12 cellular contexts compared by ENCODE assay signal in the genomic region with DNA sequence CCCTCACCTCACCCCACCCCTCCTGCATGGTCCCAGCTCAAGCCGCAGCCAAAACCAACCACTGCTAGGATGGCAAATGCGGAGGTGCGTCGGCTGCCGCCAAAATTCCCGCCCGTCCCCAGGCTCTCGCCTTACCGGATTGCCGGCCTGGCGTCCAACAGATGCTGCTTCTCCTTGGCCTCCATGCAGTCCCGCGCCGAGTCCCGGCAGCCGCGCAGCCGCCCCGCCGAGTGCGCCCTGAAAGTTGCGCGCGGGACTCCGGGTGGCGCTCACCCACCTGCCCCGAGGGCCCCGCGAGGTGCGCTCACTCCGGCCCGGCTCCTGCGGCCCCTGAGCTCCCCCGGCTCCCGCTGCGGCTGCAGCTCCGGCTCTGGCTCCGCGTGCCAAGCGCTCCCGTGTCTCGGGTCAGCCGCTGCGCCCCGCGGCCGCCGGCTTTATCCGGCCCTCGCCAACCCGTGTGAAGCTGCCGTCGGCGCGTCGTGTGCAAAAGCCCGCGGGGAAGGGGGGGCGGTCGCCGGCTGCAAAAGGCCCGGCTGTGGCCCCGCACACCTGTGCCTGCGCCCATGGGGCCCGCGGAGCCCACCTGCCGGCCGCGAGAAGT. TPM values are rescaled to one million over a fixed set of nuclear protein-coding genes. Genes with fewer than 3 reads are reported as not detected.
DNase-seq lines count a peak whose midpoint lies in the region; ATAC-seq and TF ChIP-seq lines count a peak whose summit lies in the region.
"Had no signal": no experiment of that assay in that cellular context is flagged by ENCODE, and none has a peak within 500 bp of the region (broad histone marks: within the 10 kb centered on the region; RNA-seq: fewer than 3 reads in every experiment).

A gene with protein sequence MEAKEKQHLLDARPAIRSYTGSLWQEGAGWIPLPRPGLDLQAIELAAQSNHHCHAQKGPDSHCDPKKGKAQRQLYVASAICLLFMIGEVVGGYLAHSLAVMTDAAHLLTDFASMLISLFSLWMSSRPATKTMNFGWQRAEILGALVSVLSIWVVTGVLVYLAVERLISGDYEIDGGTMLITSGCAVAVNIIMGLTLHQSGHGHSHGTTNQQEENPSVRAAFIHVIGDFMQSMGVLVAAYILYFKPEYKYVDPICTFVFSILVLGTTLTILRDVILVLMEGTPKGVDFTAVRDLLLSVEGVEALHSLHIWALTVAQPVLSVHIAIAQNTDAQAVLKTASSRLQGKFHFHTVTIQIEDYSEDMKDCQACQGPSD (minus strand): TSS at position 407 of the 601 bp plus-strand sequence. CDS start 222 bp downstream, at position 185.

- H3K9me3 ChIP-seq in psoas muscle = no peaks in the 10 kb centered on the region
- H3K9me3 ChIP-seq: right lobe of liver had no signal

- H3K4me1 Mint-ChIP-seq in T-cell = peaks cover 4 to 9% (median 6%) of the 10 kb centered on the region in 3 donors

- H3K27ac Mint-ChIP-seq in T-cell = peak within 1 kb of the TSS in 1 of 2 donors; percentile 36
- H3K27ac Mint-ChIP-seq: stimulated activated naive CD8-positive, alpha-beta T cell treated with anti-CD3 and anti-CD28 coated beads, Interleukin-15, Interleukin-2, amounts not matched to agents 100 ng/mL and 50 ng/mL, for 24 hours had no signal

- TF ChIP-seq CTCF in psoas muscle (IDR thresholded peaks at IDR 0.05) = no peak
- TF ChIP-seq CTCF in lower leg skin (IDR thresholded peaks at IDR 0.05) = no peak

- TF ChIP-seq POLR2A in lower leg skin (IDR thresholded peaks at IDR 0.05) = no peak

- CTCF ChIA-PET in T-cell (lab: Charles Lee) = no interaction called here

- peaks cover 36 to 71% of the 10 kb centered on the region in 2 donors for H3K27me3 Mint-ChIP-seq in T-cell

- WGBS in psoas muscle, 3 donors = 0 to 1% (median 0%) methylated on average over 47 to 68 of the region's 69 CpGs
- 1 to 2% methylated on average over 22 to 37 of the region's 69 CpGs for WGBS in lower leg skin, 2 donors

- H3K36me3 ChIP-seq in psoas muscle (ENCODE audit: insufficient read depth in 1 of 2, low read depth in 1 of 2) = peaks cover 0 to 1% of the 10 kb centered on the region in 2 donors
- H3K36me3 ChIP-seq: right lobe of liver had no signal

- H3K36me3 Mint-ChIP-seq in T-cell = no peaks in the 10 kb centered on the region

- DNase-seq in DMS79 treated with DMSO at 0.1 percent for 48 hours (lab: John Stamatoyannopoulos, UW) = peak; percentile 16
- DNase-seq in DMS79 (lab: John Stamatoyannopoulos, UW) = no peak
- DNase-seq in T-cell = no peak
- DNase-seq in left ventricle myocardium superior = no peak
- no peak for DNase-seq in psoas muscle
- DNase-seq in lower leg skin (ENCODE audit: low spot score in 2 of 2) = no peak
- DNase-seq in DMS153 (lab: John Stamatoyannopoulos, UW) = no peak
- DNase-seq: right lobe of liver had no signal

- no peaks in the 10 kb centered on the region for H3K9me3 Mint-ChIP-seq in T-cell
- H3K9me3 Mint-ChIP-seq: stimulated activated naive CD8-positive, alpha-beta T cell treated with anti-CD3 and anti-CD28 coated beads, Interleukin-15, Interleukin-2, amounts not matched to agents 100 ng/mL and 50 ng/mL, for 24 hours had no signal

- intact Hi-C loops in left ventricle myocardium superior (cut with micrococcal nuclease) = no loop called here
- intact Hi-C loops in psoas muscle (cut with DNase I) = no loop called here
- intact Hi-C loops in lower leg skin (cut with DNase I; ENCODE audit: low total_unique reads) = loop anchor here (10.0 kb wide), 1 partner anchor 209 kb away; no protein-coding TSS in a partner anchor

- peaks cover 7% of the 10 kb centered on the region for H3K4me1 ChIP-seq in psoas muscle

- peak within 1 kb of the TSS in 2 of 3 donors; percentile 17 to 61 for H3K4me3 Mint-ChIP-seq in T-cell
- H3K4me3 Mint-ChIP-seq: stimulated activated naive CD8-positive, alpha-beta T cell treated with anti-CD3 and anti-CD28 coated beads, Interleukin-15, Interleukin-2, amounts not matched to agents 100 ng/mL and 50 ng/mL, for 24 hours had no signal

- H3K27ac ChIP-seq in psoas muscle = peak within 1 kb of the TSS; percentile 88
- H3K27ac ChIP-seq: right lobe of liver had no signal

- no peak for ATAC-seq in T-cell (replicated peaks in 1 of 4)
- peak; percentile 25 for ATAC-seq in left ventricle myocardium superior
- peak in 2 of 4 donors; percentile 1 to 42 for ATAC-seq in psoas muscle
- ATAC-seq in HG03135 (IDR thresholded peaks at IDR 0.05; ENCODE audit: unreplicated experiment) = no peak

- H3K4me3 ChIP-seq in psoas muscle (peak within 1 kb of the TSS; percentile 53), lower leg skin (ENCODE audit: low read depth, poor library complexity, severe bottlenecking) (no peak within 1 kb of the TSS)

- POLR2A ChIA-PET in T-cell (lab: Charles Lee) = interaction anchor here (0.5 to 0.6 kb wide), 2 partner anchors 10 to 218 kb away, joined by 3 read pairs; no protein-coding TSS in a partner anchor

- peaks cover 0 to 8% (median 0%) of the 10 kb centered on the region in 3 donors for H3K27me3 ChIP-seq in psoas muscle (ENCODE audit: insufficient read depth in 3 of 3, low read length in 2 of 3)

RNA-seq across cellular contexts. Expression of the gene that starts here (rescaled TPM):
- total RNA-seq in T-cell (under 1 TPM in 3 of 5 donors, not detected in 2; 0.13 to 0.38 (median 0.19) TPM), left ventricle myocardium superior (6.4 TPM), psoas muscle (1 to 10 TPM in 3 of 4 donors, under 1 TPM in 1; 0.32 to 7.8 (median 4.2) TPM), lower leg skin (1 to 10 TPM in 1 of 4 donors, under 1 TPM in 3; 0.13 to 1.8 (median 0.42) TPM)
- polyA plus RNA-seq in psoas muscle = 1 to 10 TPM in 1 of 3 donors, under 1 TPM in 2; 0.21 to 1.2 (median 0.70) TPM
- total RNA-seq: A172, NCI-H460 had no signal
